Comparison of ENCODE assay signal across 12 cellular contexts in the genomic region with DNA sequence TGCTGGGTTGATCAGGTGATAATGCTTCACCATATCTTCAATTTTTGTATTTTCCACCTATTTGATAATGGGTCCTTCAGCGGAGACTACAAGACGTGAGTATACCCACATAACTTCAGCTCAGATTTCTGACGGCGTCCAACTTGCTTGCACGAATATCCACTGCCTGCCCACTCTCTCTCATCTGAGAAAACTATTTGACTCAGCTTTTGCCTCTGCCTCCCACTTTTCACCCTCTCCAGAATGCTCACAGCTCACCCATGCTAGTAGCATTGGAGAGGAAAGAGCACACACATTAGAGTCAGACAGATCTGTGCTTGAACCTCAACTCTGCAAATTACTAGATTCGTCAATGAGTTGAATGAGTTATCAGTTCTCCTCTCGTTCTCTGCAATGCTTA.
A peak's percentile ranks its signal among the peaks of the same experiment; 100 is the strongest.
DNase-seq lines count a peak whose midpoint lies in the region; ATAC-seq, FAIRE-seq and TF ChIP-seq lines count a peak whose summit lies in the region.
"Had no signal": no experiment of that assay in that cellular context is flagged by ENCODE, and none has a peak within 500 bp of the region (broad histone marks: within the 10 kb centered on the region; RNA-seq: fewer than 3 reads in every experiment).

No MANE protein-coding gene starts in this region.

- H3K4me3 ChIP-seq in naive thymus-derived CD4-positive, alpha-beta T cell (ENCODE audit: low read length): no peak overlapping the region
- H3K4me3 ChIP-seq: hepatocyte had no signal

- peaks cover 37% of the 10 kb centered on the region for H3K36me3 Mint-ChIP-seq in T-helper 1 cell treated with Interleukin-12 subunit alpha and Interleukin-12 subunit beta and Interleukin-4 antibody, amounts not matched to agents 30 μg/mL and 1 μg/mL, for 36 hours (ENCODE audit: low read depth)
- peaks cover 0 to 30% (median 8%) of the 10 kb centered on the region in 5 donors for H3K36me3 Mint-ChIP-seq in naive thymus-derived CD4-positive, alpha-beta T cell
- peaks cover 4% of the 10 kb centered on the region for H3K36me3 Mint-ChIP-seq in MCF 10A (ENCODE audit: insufficient read depth, unreplicated experiment)
- H3K36me3 Mint-ChIP-seq: brain had no signal

- peaks cover 0 to 7% (median 0%) of the 10 kb centered on the region in 3 experiments for H3K36me3 ChIP-seq in naive thymus-derived CD4-positive, alpha-beta T cell (ENCODE audit: control insufficient read depth in 2 of 3, insufficient read depth in 3 of 3, low read length in 3 of 3)

- H3K4me3 Mint-ChIP-seq in T-helper 1 cell treated with Interleukin-12 subunit alpha and Interleukin-12 subunit beta and Interleukin-4 antibody, amounts not matched to agents 30 μg/mL and 1 μg/mL, for 36 hours: peak overlapping the region; percentile 38
- H3K4me3 Mint-ChIP-seq in naive thymus-derived CD4-positive, alpha-beta T cell: peak overlapping the region; percentile 16 to 99 (median 66)
- H3K4me3 Mint-ChIP-seq in MCF 10A (ENCODE audit: unreplicated experiment): no peak overlapping the region
- H3K4me3 Mint-ChIP-seq: brain had no signal

- intact Hi-C loops in naive thymus-derived CD4-positive, alpha-beta T cell (cut with micrococcal nuclease): no loop called here
- intact Hi-C loops in MCF 10A (cut with micrococcal nuclease): no loop called here

- no TSS peak for BruUV-seq in MCF 10A (replicated peaks; lab: Mats Ljungman, UMichigan)

- H3K9me3 ChIP-seq in naive thymus-derived CD4-positive, alpha-beta T cell (ENCODE audit: control insufficient read depth in 2 of 3, low read length in 3 of 3): no peaks in the 10 kb centered on the region

- FAIRE-seq in GM12891 (lab: Jason Lieb, UNC): peak; percentile 33

- peak; percentile 62 for TF ChIP-seq POLR2A in GM12891 (IDR thresholded peaks at IDR 0.05; ENCODE audit: low read depth, low read length)

- CTCF ChIA-PET in naive thymus-derived CD4-positive, alpha-beta T cell (lab: Charles Lee): interaction anchor here (0.8 to 3.6 kb wide), 6 partner anchors 18 to 171 kb away, joined by 3 to 18 read pairs (median 6); no protein-coding TSS in a partner anchor
- CTCF ChIA-PET in MCF 10A (lab: Yijun Ruan, JAX): interaction anchor here (0.9 to 2.2 kb wide), 6 partner anchors 18 to 172 kb away, joined by 3 to 9 read pairs (median 5); no protein-coding TSS in a partner anchor

- peaks cover 66 to 69% of the 10 kb centered on the region in 2 donors for H3K4me1 ChIP-seq in naive thymus-derived CD4-positive, alpha-beta T cell (ENCODE audit: control insufficient read depth in 2 of 2, insufficient read depth in 2 of 2, low read length in 2 of 2)

- peak overlapping the region; percentile 32 for H3K27ac ChIP-seq in naive thymus-derived CD4-positive, alpha-beta T cell (ENCODE audit: low read depth, low read length)
- H3K27ac ChIP-seq: hepatocyte had no signal

- peak overlapping the region; percentile 22 for H3K27ac Mint-ChIP-seq in T-helper 1 cell treated with Interleukin-12 subunit alpha and Interleukin-12 subunit beta and Interleukin-4 antibody, amounts not matched to agents 30 μg/mL and 1 μg/mL, for 36 hours
- H3K27ac Mint-ChIP-seq in naive thymus-derived CD4-positive, alpha-beta T cell: peak overlapping the region; percentile 25 to 99 (median 78)
- H3K27ac Mint-ChIP-seq in MCF 10A (ENCODE audit: low read depth, unreplicated experiment): no peak overlapping the region
- H3K27ac Mint-ChIP-seq: brain, progenitor cell of endocrine pancreas had no signal

- no peaks in the 10 kb centered on the region for H3K9me3 Mint-ChIP-seq in T-helper 1 cell treated with Interleukin-12 subunit alpha and Interleukin-12 subunit beta and Interleukin-4 antibody, amounts not matched to agents 30 μg/mL and 1 μg/mL, for 36 hours
- H3K9me3 Mint-ChIP-seq in naive thymus-derived CD4-positive, alpha-beta T cell: no peaks in the 10 kb centered on the region
- no peaks in the 10 kb centered on the region for H3K9me3 Mint-ChIP-seq in MCF 10A (ENCODE audit: unreplicated experiment)
- H3K9me3 Mint-ChIP-seq: brain had no signal

- H3K27me3 ChIP-seq in naive thymus-derived CD4-positive, alpha-beta T cell (ENCODE audit: control insufficient read depth in 2 of 2, insufficient read depth in 2 of 2, low read length in 2 of 2): no peaks in the 10 kb centered on the region
- H3K27me3 ChIP-seq: hepatocyte had no signal

- TF ChIP-seq CTCF in MCF 10A (IDR thresholded peaks at IDR 0.05; ENCODE audit: unreplicated experiment): no peak

- H3K4me1 Mint-ChIP-seq in T-helper 1 cell treated with Interleukin-12 subunit alpha and Interleukin-12 subunit beta and Interleukin-4 antibody, amounts not matched to agents 30 μg/mL and 1 μg/mL, for 36 hours (ENCODE audit: low read depth): peaks cover 73% of the 10 kb centered on the region
- peaks cover 67 to 92% (median 80%) of the 10 kb centered on the region in 7 donors for H3K4me1 Mint-ChIP-seq in naive thymus-derived CD4-positive, alpha-beta T cell
- H3K4me1 Mint-ChIP-seq in MCF 10A (ENCODE audit: insufficient read depth, unreplicated experiment): peaks cover 14% of the 10 kb centered on the region

- no peaks in the 10 kb centered on the region for H3K27me3 Mint-ChIP-seq in T-helper 1 cell treated with Interleukin-12 subunit alpha and Interleukin-12 subunit beta and Interleukin-4 antibody, amounts not matched to agents 30 μg/mL and 1 μg/mL, for 36 hours (ENCODE audit: low read depth)
- H3K27me3 Mint-ChIP-seq in naive thymus-derived CD4-positive, alpha-beta T cell: no peaks in the 10 kb centered on the region
- peaks cover 10% of the 10 kb centered on the region for H3K27me3 Mint-ChIP-seq in MCF 10A (ENCODE audit: insufficient read depth, unreplicated experiment)
- H3K27me3 Mint-ChIP-seq: brain had no signal

- POLR2A ChIA-PET in naive thymus-derived CD4-positive, alpha-beta T cell (lab: Charles Lee): interaction anchor here (0.9 to 7.1 kb wide), 9 partner anchors 11 to 269 kb away, joined by 4 to 75 read pairs (median 8); a partner anchor contains a TSS
- POLR2A ChIA-PET in MCF 10A (lab: Yijun Ruan, JAX): no interaction called here

- ATAC-seq in GM21360 (IDR thresholded peaks at IDR 0.05; ENCODE audit: unreplicated experiment): peak; percentile 33
- no peak for ATAC-seq in naive thymus-derived CD4-positive, alpha-beta T cell
- no peak for ATAC-seq in GM18907 (IDR thresholded peaks at IDR 0.05; ENCODE audit: unreplicated experiment)
- ATAC-seq in GM21515 (IDR thresholded peaks at IDR 0.05; ENCODE audit: unreplicated experiment): no peak

- no peak for DNase-seq in GM12891 (ENCODE audit: insufficient read length, low spot score)
- no peak for DNase-seq in naive thymus-derived CD4-positive, alpha-beta T cell
- DNase-seq in MCF 10A (ENCODE audit: unreplicated experiment): no peak
- DNase-seq: Kasumi-1, Right ventricle myocardium superior had no signal

TF ChIP-seq in GM12891, 5 proteins besides CTCF, POLR2A, EP300 and RAD21:
- TF ChIP-seq POLR2AphosphoS5 (IDR thresholded peaks at IDR 0.05; ENCODE audit: low read depth, low read length) (peak; percentile 57; the same call in 1 of the 2 replicates), TAF1 (IDR thresholded peaks at IDR 0.05; ENCODE audit: low read depth, low read length) (no peak)
TF ChIP-seq in GM12891: peak in this region for 1.
